Comparison of ENCODE assay signal across 21 cellular contexts in genomic region chr20:3364323-3365013, GRCh38.
"Had no signal": no experiment of that assay in that cellular context is flagged by ENCODE, and none has a peak within 500 bp of the region (broad histone marks: within the 10 kb centered on the region; RNA-seq: fewer than 3 reads in every experiment).

No MANE protein-coding gene starts in this region.

- H3K4me2 ChIP-seq: smooth muscle cell had no signal

- H3K4me3 ChIP-seq: esophagus muscularis mucosa, left ventricle myocardium inferior, lower lobe of right lung, right atrium auricular region, smooth muscle cell, suprapubic skin, thyroid gland, upper lobe of left lung, vagina had no signal

- H3K36me3 Mint-ChIP-seq: natural killer cell had no signal

- H3K27me3 Mint-ChIP-seq: memory B cell had no signal

- H3K27ac ChIP-seq: epithelial cell of prostate, esophagus muscularis mucosa, foreskin keratinocyte, left ventricle myocardium inferior, lower lobe of right lung, right atrium auricular region, suprapubic skin, thyroid gland, upper lobe of left lung, vagina had no signal

- H3K4me1 ChIP-seq: foreskin keratinocyte, lower lobe of right lung, right atrium auricular region, suprapubic skin, upper lobe of left lung, vagina had no signal

- H3K9me3 ChIP-seq: esophagus muscularis mucosa, left ventricle myocardium inferior, lower lobe of right lung, right atrium auricular region, suprapubic skin, thyroid gland, upper lobe of left lung, vagina had no signal

- H3K36me3 ChIP-seq: thyroid gland had no signal

- H3K4me1 Mint-ChIP-seq: immature natural killer cell, memory B cell, natural killer cell, neural crest cell had no signal

- ATAC-seq: foreskin keratinocyte, left cardiac atrium, lower lobe of right lung, natural killer cell had no signal

- DNase-seq: effector memory CD4-positive, alpha-beta T cell; foreskin keratinocyte; immature natural killer cell; left cardiac atrium; left ventricle myocardium inferior; lower lobe of right lung; natural killer cell; posterior cingulate gyrus; stimulated activated CD4-positive, alpha-beta T cell treated with anti-CD3 and anti-CD28 coated beads, Interleukin-2, amount 100 ng/mL, for 48 hours; stimulated activated naive CD4-positive, alpha-beta T cell treated with Interleukin-2 at 50 U/mL for 16 hours; thyroid gland; upper lobe of left lung had no signal

- H3K27me3 ChIP-seq: esophagus muscularis mucosa, foreskin keratinocyte, right atrium auricular region, suprapubic skin, thyroid gland, upper lobe of left lung, vagina had no signal

- H3K27ac Mint-ChIP-seq: immature natural killer cell, memory B cell, natural killer cell had no signal

- H3K4me3 Mint-ChIP-seq: immature natural killer cell, memory B cell, mesothelial cell of epicardium, natural killer cell, neural crest cell had no signal

- H3K9me3 Mint-ChIP-seq: immature natural killer cell, memory B cell, mesothelial cell of epicardium, natural killer cell, neural crest cell had no signal
